Comparison of ENCODE assay signal across 17 cellular contexts in the genomic region with DNA sequence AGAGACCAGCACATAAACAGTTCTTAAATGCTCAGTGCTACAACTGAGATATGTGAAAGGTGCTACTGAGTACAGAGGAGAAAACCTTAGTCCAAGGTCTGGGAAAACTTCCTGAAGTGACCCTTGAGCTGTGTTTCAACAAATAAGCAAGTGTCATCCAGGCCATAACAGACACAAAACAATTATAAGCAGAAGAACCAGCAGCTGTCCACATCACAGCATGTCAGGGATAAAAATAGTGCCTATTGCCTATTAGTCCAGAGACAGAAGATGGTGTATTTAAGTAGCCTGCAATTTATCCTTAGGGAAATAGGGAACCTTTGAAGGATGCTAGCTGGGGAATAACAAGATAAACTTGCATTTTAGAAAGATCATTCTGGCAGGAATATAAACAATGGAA.
A peak's percentile ranks its signal among the peaks of the same experiment; 100 is the strongest.
DNase-seq lines count a peak whose midpoint lies in the region; ATAC-seq and TF ChIP-seq lines count a peak whose summit lies in the region.
"Had no signal": no experiment of that assay in that cellular context is flagged by ENCODE, and none has a peak within 500 bp of the region (broad histone marks: within the 10 kb centered on the region; RNA-seq: fewer than 3 reads in every experiment).

No MANE protein-coding gene starts in this region.

- peak overlapping the region; percentile 58 for H3K27ac ChIP-seq in 22Rv1
- peak overlapping the region; percentile 60; the same call in 1 of the 2 replicates for H3K27ac ChIP-seq in VCaP
- no peak overlapping the region for H3K27ac ChIP-seq in neuronal stem cell (replicated peaks; ENCODE audit: low read length)
- H3K27ac ChIP-seq: BLaER1 treated with 17β-estradiol and CSF1 and Interleukin-3, amounts not matched to agents 10 nM and 100 nM had no signal

- H3K36me3 ChIP-seq in neuronal stem cell (replicated peaks in 1 of 2; ENCODE audit: control insufficient read depth in 2 of 2, insufficient read depth in 2 of 2, low read length in 2 of 2), result no peaks in the 10 kb centered on the region
- H3K36me3 ChIP-seq: BLaER1 treated with 17β-estradiol and CSF1 and Interleukin-3, amounts not matched to agents 10 nM and 100 nM had no signal

- no peak overlapping the region for H3K4me3 ChIP-seq in neuronal stem cell (ENCODE audit: low read length in 2 of 2)
- H3K4me3 ChIP-seq: BLaER1 treated with 17β-estradiol and CSF1 and Interleukin-3, amounts not matched to agents 10 nM and 100 nM had no signal

- H2AFZ ChIP-seq in neuronal stem cell (ENCODE audit: low read length), result no peak overlapping the region

- H3K27me3 ChIP-seq in neuronal stem cell (ENCODE audit: control insufficient read depth in 3 of 3, insufficient read depth in 3 of 3, low read depth in 1 of 3, low read length in 3 of 3), result no peaks in the 10 kb centered on the region

- no peaks in the 10 kb centered on the region for H3K79me1 ChIP-seq in neuronal stem cell (ENCODE audit: low read depth, low read length)

- no peak for ATAC-seq in GM21786 (IDR thresholded peaks at IDR 0.05; ENCODE audit: unreplicated experiment)

- H3K18ac ChIP-seq in neuronal stem cell (ENCODE audit: low read length), result no peak overlapping the region

- H3K4me2 ChIP-seq in neuronal stem cell (ENCODE audit: insufficient read depth, low read length, poor library complexity, severe bottlenecking), result no peak overlapping the region
- H3K4me2 ChIP-seq: BLaER1 treated with 17β-estradiol and CSF1 and Interleukin-3, amounts not matched to agents 10 nM and 100 nM had no signal

- no peak overlapping the region for H2BK15ac ChIP-seq in neuronal stem cell (ENCODE audit: low read length)

- H2AK5ac ChIP-seq in neuronal stem cell (ENCODE audit: low read depth, low read length), result no peak overlapping the region

- peak; percentile 61 for DNase-seq in NCI-H2029 (lab: John Stamatoyannopoulos, UW)
- no peak for DNase-seq in NCI-H2029 treated with DMSO at 0.1 percent for 48 hours (lab: John Stamatoyannopoulos, UW)
- DNase-seq in neuronal stem cell (ENCODE audit: low spot score), result no peak
- no peak for DNase-seq in iPS-NIHi11 (ENCODE audit: low spot score)
- DNase-seq in NCI-H226, result no peak
- DNase-seq: CD4-positive, CD25-positive, alpha-beta regulatory T cell; CD8-positive, alpha-beta memory T cell; COR-L47; DMS79 treated with DMSO at 0.1 percent for 48 hours; GF-D8; GOT3; H9; KBM-7 had no signal

- peak overlapping the region; percentile 84 for H2BK12ac ChIP-seq in neuronal stem cell (ENCODE audit: low read length)

- H3K14ac ChIP-seq in neuronal stem cell (ENCODE audit: low read length), result no peak overlapping the region

- no peak overlapping the region for H4K8ac ChIP-seq in neuronal stem cell (ENCODE audit: low read depth, low read length)

- TF ChIP-seq CTCF in 22Rv1 (IDR thresholded peaks at IDR 0.05) (no peak), VCaP (conservative IDR thresholded peaks at IDR 0.05) (no peak)

- no peak overlapping the region for H3K9ac ChIP-seq in neuronal stem cell (ENCODE audit: low read depth, low read length, poor library complexity)
- H3K9ac ChIP-seq: BLaER1 treated with 17β-estradiol and CSF1 and Interleukin-3, amounts not matched to agents 10 nM and 100 nM had no signal

- no peak overlapping the region for H3K4ac ChIP-seq in neuronal stem cell (ENCODE audit: low read length)

- H3K9me3 ChIP-seq in neuronal stem cell (replicated peaks in 1 of 2; ENCODE audit: control insufficient read depth in 2 of 2, insufficient read depth in 1 of 2, low read depth in 1 of 2, low read length in 2 of 2), result no peaks in the 10 kb centered on the region
- H3K9me3 ChIP-seq: BLaER1 treated with 17β-estradiol and CSF1 and Interleukin-3, amounts not matched to agents 10 nM and 100 nM had no signal

- peaks cover 7 to 19% of the 10 kb centered on the region in 2 donors for H3K4me1 ChIP-seq in neuronal stem cell (ENCODE audit: control insufficient read depth in 2 of 2, insufficient read depth in 1 of 2, low read depth in 1 of 2, low read length in 2 of 2)
- H3K4me1 ChIP-seq: BLaER1 treated with 17β-estradiol and CSF1 and Interleukin-3, amounts not matched to agents 10 nM and 100 nM had no signal

- no peak overlapping the region for H3K23ac ChIP-seq in neuronal stem cell (ENCODE audit: low read depth, low read length, poor library complexity)

- no peak overlapping the region for H2BK120ac ChIP-seq in neuronal stem cell (ENCODE audit: low read depth, low read length)

- no peak overlapping the region for H4K91ac ChIP-seq in neuronal stem cell (ENCODE audit: low read depth, low read length, poor library complexity)

- H2BK5ac ChIP-seq in neuronal stem cell (ENCODE audit: low read length), result no peak overlapping the region
